Comparison of ENCODE assay signal across 36 cellular contexts in genomic region chr11:57008373-57008772, GRCh38. TPM values are rescaled to one million over a fixed set of nuclear protein-coding genes. Genes with fewer than 3 reads are reported as not detected.
A peak's percentile ranks its signal among the peaks of the same experiment; 100 is the strongest.
DNase-seq lines count a peak whose midpoint lies in the region; ATAC-seq, FAIRE-seq and TF ChIP-seq lines count a peak whose summit lies in the region.
"Had no signal": no experiment of that assay in that cellular context is flagged by ENCODE, and none has a peak within 500 bp of the region (broad histone marks: within the 10 kb centered on the region; RNA-seq: fewer than 3 reads in every experiment).

No MANE protein-coding gene starts in this region.

- no peaks in the 10 kb centered on the region for H3K9me3 ChIP-seq in mucosa of descending colon
- H3K9me3 ChIP-seq: A549, BE2C, BLaER1, Caco-2 had no signal

- H3K4me3 Mint-ChIP-seq in endothelial cell (ENCODE audit: unreplicated experiment), result no peak overlapping the region
- H3K4me3 Mint-ChIP-seq: B cell; CD14-positive monocyte; CD4-positive, alpha-beta memory T cell; CD4-positive, alpha-beta T cell; CD4-positive, CD25-positive, alpha-beta regulatory T cell; CD8-positive, alpha-beta memory T cell; CD8-positive, alpha-beta T cell had no signal

- H3K4me1 Mint-ChIP-seq in endothelial cell (ENCODE audit: unreplicated experiment), result peaks cover 9% of the 10 kb centered on the region
- H3K4me1 Mint-ChIP-seq: B cell; CD14-positive monocyte; CD4-positive, alpha-beta memory T cell; CD4-positive, CD25-positive, alpha-beta regulatory T cell; CD8-positive, alpha-beta memory T cell had no signal

- no peaks in the 10 kb centered on the region for H3K36me3 ChIP-seq in mucosa of descending colon (ENCODE audit: low read depth)
- H3K36me3 ChIP-seq: BE2C; BLaER1; BLaER1 treated with 17β-estradiol and CSF1 and Interleukin-3, amounts not matched to agents 10 nM and 100 nM had no signal

- intact Hi-C loops in left colon (cut with DNase I, micrococcal nuclease), result no loop called here
- intact Hi-C loops in mucosa of descending colon (cut with DNase I, micrococcal nuclease), result no loop called here

- TF ChIP-seq CTCF in mucosa of descending colon (IDR thresholded peaks at IDR 0.05), result no peak
- no peak for TF ChIP-seq CTCF in endothelial cell (IDR thresholded peaks at IDR 0.05; ENCODE audit: unreplicated experiment)

- DNase-seq in left colon, result no peak
- DNase-seq in mucosa of descending colon, result no peak
- no peak for DNase-seq in germinal center (ENCODE audit: low spot score)
- DNase-seq in endothelial cell (ENCODE audit: low spot score), result no peak
- DNase-seq in activated effector memory CD4-positive, alpha-beta T cell treated with Interleukin-2 at 50 U/mL for 16 hours, result no peak
- DNase-seq: 8988T; ACHN; AML-193; BE2C; C1 segment of cervical spinal cord; Caco-2; Calu3; CD4-positive, alpha-beta memory T cell; CD4-positive, alpha-beta T cell; CD4-positive, CD25-positive, alpha-beta regulatory T cell; CD8-positive, alpha-beta memory T cell; CD8-positive, alpha-beta T cell; COR-L47; DMS 273 treated with DMSO at 0.1 percent for 48 hours; DMS153; DMS53; DMS79; DMS79 treated with DMSO at 0.1 percent for 48 hours; DND-41; EL had no signal

- H3K27ac Mint-ChIP-seq in endothelial cell (ENCODE audit: unreplicated experiment), result no peak overlapping the region
- H3K27ac Mint-ChIP-seq: B cell; CD14-positive monocyte; CD4-positive, alpha-beta T cell; CD4-positive, CD25-positive, alpha-beta regulatory T cell; CD8-positive, alpha-beta memory T cell; CD8-positive, alpha-beta T cell had no signal

- peak; percentile 53 for FAIRE-seq in colon (lab: Jason Lieb, UNC)
- FAIRE-seq: A204.1, A549, D721Med had no signal

- H3K9me3 Mint-ChIP-seq in endothelial cell (ENCODE audit: unreplicated experiment), result no peaks in the 10 kb centered on the region
- H3K9me3 Mint-ChIP-seq: CD4-positive, alpha-beta T cell; CD8-positive, alpha-beta T cell had no signal

- no peak overlapping the region for H3K4me3 ChIP-seq in mucosa of descending colon
- H3K4me3 ChIP-seq: A549; BLaER1; BLaER1 treated with 17β-estradiol and CSF1 and Interleukin-3, amounts not matched to agents 10 nM and 100 nM had no signal

- ATAC-seq in left colon (peak; percentile 61), mucosa of descending colon (peak; percentile 57)
- ATAC-seq: A549; CD8-positive, alpha-beta T cell had no signal

- H3K27me3 Mint-ChIP-seq in endothelial cell (ENCODE audit: unreplicated experiment), result peaks cover 4% of the 10 kb centered on the region
- H3K27me3 Mint-ChIP-seq: B cell; CD4-positive, alpha-beta memory T cell; CD4-positive, alpha-beta T cell; CD4-positive, CD25-positive, alpha-beta regulatory T cell had no signal

- H3K36me3 Mint-ChIP-seq in endothelial cell (ENCODE audit: low read depth, unreplicated experiment), result no peaks in the 10 kb centered on the region
- H3K36me3 Mint-ChIP-seq: CD14-positive monocyte; CD4-positive, alpha-beta memory T cell; CD4-positive, CD25-positive, alpha-beta regulatory T cell; CD8-positive, alpha-beta memory T cell; CD8-positive, alpha-beta T cell had no signal

- H3K4me1 ChIP-seq in mucosa of descending colon (ENCODE audit: low read depth), result no peaks in the 10 kb centered on the region
- H3K4me1 ChIP-seq: BE2C, BLaER1, Caco-2 had no signal

RNA-seq across cellular contexts. Expression of gene OR5AK2, which starts 19.7 kb away (rescaled TPM):
- not detected for total RNA-seq in left colon
- not detected for total RNA-seq in mucosa of descending colon
- total RNA-seq in endothelial cell (ENCODE audit: unreplicated experiment), result not detected
- total RNA-seq: A172; A673; B cell; Caco-2; Calu3; CD4-positive, alpha-beta memory T cell; CD4-positive, alpha-beta T cell; CD4-positive, CD25-positive, alpha-beta regulatory T cell; CD8-positive, alpha-beta memory T cell; CD8-positive, alpha-beta T cell; Daoy had no signal
